17 cellular contexts compared by ENCODE assay signal in genomic region chr11:121842186-121842585, GRCh38.
"Had no signal": no experiment of that assay in that cellular context is flagged by ENCODE, and none has a peak within 500 bp of the region (broad histone marks: within the 10 kb centered on the region; RNA-seq: fewer than 3 reads in every experiment).

No MANE protein-coding gene starts in this region.

- H3K9me3 ChIP-seq: right atrium auricular region, suprapubic skin, transverse colon, uterus had no signal

- H3K4me1 ChIP-seq: heart right ventricle, right atrium auricular region, suprapubic skin, transverse colon, uterus had no signal

- H3K27me3 ChIP-seq: heart right ventricle, right atrium auricular region, suprapubic skin, transverse colon, uterus had no signal

- H3K4me3 Mint-ChIP-seq: activated CD4-positive, alpha-beta memory T cell treated with anti-CD3 and anti-CD28 coated beads, Interleukin-2, amount 10 ng/mL, durations not matched to agents 7 days and 5 days; activated CD8-positive, alpha-beta memory T cell treated with anti-CD3 and anti-CD28 coated beads, Interleukin-2, amount 10 ng/mL, durations not matched to agents 7 days and 5 days; activated naive CD8-positive, alpha-beta T cell; memory B cell; naive thymus-derived CD8-positive, alpha-beta T cell; stimulated activated naive CD8-positive, alpha-beta T cell treated with anti-CD3 and anti-CD28 coated beads, Interleukin-15, amount 100 ng/mL, for 72 hours had no signal

- FAIRE-seq: colon had no signal

- H3K9me3 Mint-ChIP-seq: stimulated activated naive CD8-positive, alpha-beta T cell treated with anti-CD3 and anti-CD28 coated beads, Interleukin-15, amount 100 ng/mL, for 72 hours had no signal

- ATAC-seq: activated CD8-positive, alpha-beta memory T cell treated with anti-CD3 and anti-CD28 coated beads, Interleukin-2, amount 10 ng/mL, durations not matched to agents 7 days and 5 days; esophagus mucosa; heart right ventricle; left ventricle myocardium superior; mucosa of descending colon; naive thymus-derived CD8-positive, alpha-beta T cell; stimulated activated naive CD8-positive, alpha-beta T cell treated with anti-CD3 and anti-CD28 coated beads, Interleukin-15, amount 100 ng/mL, for 72 hours had no signal

- H3K4me3 ChIP-seq: heart right ventricle, mucosa of descending colon, right atrium auricular region, suprapubic skin, transverse colon, uterus had no signal

- H3K27ac ChIP-seq: heart right ventricle, right atrium auricular region, suprapubic skin, transverse colon, uterus had no signal

- DNase-seq: activated CD4-positive, alpha-beta memory T cell treated with anti-CD3 and anti-CD28 coated beads, Interleukin-2, amount 10 ng/mL, durations not matched to agents 7 days and 5 days; activated CD4-positive, alpha-beta T cell treated with anti-CD3 and anti-CD28 coated beads for 48 hours; activated CD4-positive, CD25-positive, alpha-beta regulatory T cell; activated CD8-positive, alpha-beta memory T cell treated with anti-CD3 and anti-CD28 coated beads, Interleukin-2, amount 10 ng/mL, durations not matched to agents 7 days and 5 days; heart right ventricle; left ventricle myocardium superior; mucosa of descending colon; naive thymus-derived CD8-positive, alpha-beta T cell; stimulated activated naive CD8-positive, alpha-beta T cell treated with anti-CD3 and anti-CD28 coated beads, Interleukin-15, amount 100 ng/mL, for 72 hours; transverse colon; uterus had no signal

- H3K36me3 ChIP-seq: heart right ventricle, right atrium auricular region, suprapubic skin, transverse colon, uterus had no signal

- H3K27me3 Mint-ChIP-seq: activated CD4-positive, alpha-beta memory T cell treated with anti-CD3 and anti-CD28 coated beads, Interleukin-2, amount 10 ng/mL, durations not matched to agents 7 days and 5 days; activated CD8-positive, alpha-beta memory T cell treated with anti-CD3 and anti-CD28 coated beads, Interleukin-2, amount 10 ng/mL, durations not matched to agents 7 days and 5 days; activated naive CD8-positive, alpha-beta T cell; memory B cell; stimulated activated naive CD8-positive, alpha-beta T cell treated with anti-CD3 and anti-CD28 coated beads, Interleukin-15, amount 100 ng/mL, for 72 hours had no signal

- H3K36me3 Mint-ChIP-seq: activated CD8-positive, alpha-beta memory T cell treated with anti-CD3 and anti-CD28 coated beads, Interleukin-2, amount 10 ng/mL, durations not matched to agents 7 days and 5 days; activated naive CD8-positive, alpha-beta T cell; memory B cell had no signal

- H3K4me1 Mint-ChIP-seq: activated CD4-positive, alpha-beta memory T cell treated with anti-CD3 and anti-CD28 coated beads, Interleukin-2, amount 10 ng/mL, durations not matched to agents 7 days and 5 days; activated CD8-positive, alpha-beta memory T cell treated with anti-CD3 and anti-CD28 coated beads, Interleukin-2, amount 10 ng/mL, durations not matched to agents 7 days and 5 days; memory B cell; stimulated activated naive CD8-positive, alpha-beta T cell treated with anti-CD3 and anti-CD28 coated beads, Interleukin-15, amount 100 ng/mL, for 72 hours had no signal

- H3K27ac Mint-ChIP-seq: activated CD4-positive, alpha-beta memory T cell treated with anti-CD3 and anti-CD28 coated beads, Interleukin-2, amount 10 ng/mL, durations not matched to agents 7 days and 5 days; activated CD8-positive, alpha-beta memory T cell treated with anti-CD3 and anti-CD28 coated beads, Interleukin-2, amount 10 ng/mL, durations not matched to agents 7 days and 5 days; activated naive CD8-positive, alpha-beta T cell; memory B cell; naive thymus-derived CD8-positive, alpha-beta T cell; stimulated activated naive CD8-positive, alpha-beta T cell treated with anti-CD3 and anti-CD28 coated beads, Interleukin-15, amount 100 ng/mL, for 72 hours had no signal
